16 cellular contexts compared by ENCODE assay signal in the genomic region with DNA sequence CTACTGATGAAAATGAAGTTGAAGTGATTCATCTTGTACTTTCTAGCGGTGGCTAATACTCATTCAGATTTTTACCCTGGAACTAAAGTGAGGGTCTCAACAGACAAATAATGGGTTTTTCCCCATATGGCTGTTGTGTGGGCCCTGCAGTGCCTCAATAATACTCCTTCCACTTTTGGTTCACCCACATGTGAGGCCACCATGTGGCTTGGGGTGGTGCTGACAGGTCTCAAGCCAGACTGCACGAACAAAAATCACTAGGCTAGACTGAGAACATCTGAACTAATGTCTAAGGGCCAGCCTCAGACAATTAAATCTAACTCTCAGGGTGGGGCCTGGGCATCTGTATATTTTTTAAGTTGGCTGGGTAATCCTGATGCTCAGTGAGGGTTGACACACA. TPM values are rescaled to one million over a fixed set of nuclear protein-coding genes. Genes with fewer than 3 reads are reported as not detected.
A peak's percentile ranks its signal among the peaks of the same experiment; 100 is the strongest.
DNase-seq lines count a peak whose midpoint lies in the region; ATAC-seq and TF ChIP-seq lines count a peak whose summit lies in the region.
"Had no signal": no experiment of that assay in that cellular context is flagged by ENCODE, and none has a peak within 500 bp of the region (broad histone marks: within the 10 kb centered on the region; RNA-seq: fewer than 3 reads in every experiment).

No MANE protein-coding gene starts in this region.

- ATAC-seq in activated T-cell treated with anti-CD3 and anti-CD28 coated beads, Interleukin-2, amount 50 U/mL, for 72 hours (replicated peaks in 1 of 2) = peak in 1 of 2 donors; percentile 25
- peak; percentile 66 for ATAC-seq in HCT116
- ATAC-seq: pancreas, T-helper 17 cell had no signal

- TF ChIP-seq RAD21 in HCT116 (IDR thresholded peaks at IDR 0.05; ENCODE audit: low read depth) = no peak

- H3K4me3 Mint-ChIP-seq in activated T-cell treated with anti-CD3 and anti-CD28 coated beads, Interleukin-2, amount 50 U/mL, for 72 hours = no peak overlapping the region
- H3K4me3 Mint-ChIP-seq: activated naive CD4-positive, alpha-beta T cell treated with anti-CD3 and anti-CD28 coated beads, Interleukin-2, amount 50 U/mL, for 24 hours; central memory CD8-positive, alpha-beta T cell; mesothelial cell of epicardium; T-helper 17 cell had no signal

- H3K27me3 Mint-ChIP-seq in activated T-cell treated with anti-CD3 and anti-CD28 coated beads, Interleukin-2, amount 50 U/mL, for 72 hours (ENCODE audit: low read depth) = peaks cover 70% of the 10 kb centered on the region

- H2AFZ ChIP-seq in HCT116 (ENCODE audit: low read depth, low read length, poor library complexity, severe bottlenecking) = peak overlapping the region; percentile 18
- H2AFZ ChIP-seq in OCI-LY3 (ENCODE audit: low read depth, low read length) = 0 out of 2 replicates have a peak overlapping the region, but pooled peaks have one; percentile 19
- H2AFZ ChIP-seq: PC-9 had no signal

- no peaks in the 10 kb centered on the region for H3K27me3 ChIP-seq in HCT116 (ENCODE audit: insufficient read depth, low read length)
- no peaks in the 10 kb centered on the region for H3K27me3 ChIP-seq in OCI-LY3 (ENCODE audit: low read depth, low read length)
- H3K27me3 ChIP-seq in subcutaneous abdominal adipose tissue (ENCODE audit: control insufficient read depth in 5 of 5, insufficient read depth in 4 of 5, low read length in 5 of 5) = no peaks in the 10 kb centered on the region
- H3K27me3 ChIP-seq: pancreas had no signal

- no peaks in the 10 kb centered on the region for H3K36me3 Mint-ChIP-seq in activated T-cell treated with anti-CD3 and anti-CD28 coated beads, Interleukin-2, amount 50 U/mL, for 72 hours (ENCODE audit: insufficient read depth in 2 of 2)
- H3K36me3 Mint-ChIP-seq: activated naive CD4-positive, alpha-beta T cell treated with anti-CD3 and anti-CD28 coated beads, Interleukin-2, amount 50 U/mL, for 24 hours; mesothelial cell of epicardium had no signal

- H3K4me3 ChIP-seq in HCT116 (replicated peaks in 1 of 2; ENCODE audit: low read depth in 1 of 2, low read length in 2 of 2) = no peak overlapping the region
- H3K4me3 ChIP-seq in OCI-LY3 (ENCODE audit: low read length) = no peak overlapping the region
- H3K4me3 ChIP-seq in subcutaneous abdominal adipose tissue (ENCODE audit: low read depth in 1 of 5, low read length in 5 of 5) = no peak overlapping the region
- H3K4me3 ChIP-seq: pancreas, PC-9 had no signal

- CTCF ChIA-PET in HCT116 (lab: Charles Lee) = interaction anchor here (1.2 to 1.3 kb wide), 2 partner anchors 333 to 1475 kb away, joined by 3 to 6 read pairs; no protein-coding TSS in a partner anchor

- H3K4me1 ChIP-seq in HCT116 (ENCODE audit: control insufficient read depth in 1 of 2, insufficient read depth in 2 of 2, low read length in 2 of 2) (peaks cover 0 to 14% of the 10 kb centered on the region in 2 experiments; a peak in 2 of 4 replicates), OCI-LY3 (ENCODE audit: low read length) (peaks cover 26% of the 10 kb centered on the region), subcutaneous abdominal adipose tissue (ENCODE audit: control insufficient read depth in 5 of 5, insufficient read depth in 5 of 5, low read length in 5 of 5) (peaks cover 4 to 41% (median 35%) of the 10 kb centered on the region in 5 donors)

- H3K9me2 ChIP-seq in HCT116 (ENCODE audit: insufficient read depth) = no peaks in the 10 kb centered on the region

- TF ChIP-seq CTCF in HCT116 (IDR thresholded peaks at IDR 0.05 in 2 of 3, conservative IDR thresholded peaks at IDR 0.05 in 1 of 3; ENCODE audit: borderline replicate concordance in 1 of 3, insufficient read depth in 1 of 3, low read depth in 2 of 3, low read length in 2 of 3) (peak in 1 of 3 experiments; percentile 36; a peak in 2 of 6 replicates), OCI-LY3 (IDR thresholded peaks at IDR 0.05; ENCODE audit: low read depth, low read length) (peak; percentile 34)

- RAD21 ChIA-PET in HCT116 (lab: Charles Lee; ENCODE audit: low non-redundant PET in 1 of 2, low total read pairs in 2 of 2, uncharacterized antibody in 2 of 2, unreplicated experiment in 2 of 2) = no interaction called here

- no peaks in the 10 kb centered on the region for H3K9me3 Mint-ChIP-seq in activated T-cell treated with anti-CD3 and anti-CD28 coated beads, Interleukin-2, amount 50 U/mL, for 72 hours
- H3K9me3 Mint-ChIP-seq: activated naive CD4-positive, alpha-beta T cell treated with anti-CD3 and anti-CD28 coated beads, Interleukin-2, amount 50 U/mL, for 24 hours; central memory CD8-positive, alpha-beta T cell; mesothelial cell of epicardium had no signal

- H3K4me1 Mint-ChIP-seq in activated T-cell treated with anti-CD3 and anti-CD28 coated beads, Interleukin-2, amount 50 U/mL, for 72 hours (ENCODE audit: low read depth) = peaks cover 13% of the 10 kb centered on the region

- H3K27ac ChIP-seq in HCT116 (ENCODE audit: low read depth, low read length) (no peak overlapping the region), OCI-LY3 (ENCODE audit: low read length) (no peak overlapping the region), subcutaneous abdominal adipose tissue (ENCODE audit: low read depth, low read length) (peak overlapping the region; percentile 11)
- H3K27ac ChIP-seq: pancreas, PC-9 had no signal

- no TSS peak for BruUV-seq in HCT116 (replicated peaks; lab: Mats Ljungman, UMichigan)

- no peak overlapping the region for H3K9ac ChIP-seq in HCT116 (ENCODE audit: low read length)
- no peak overlapping the region for H3K9ac ChIP-seq in OCI-LY3 (ENCODE audit: low read length)
- H3K9ac ChIP-seq in subcutaneous abdominal adipose tissue (ENCODE audit: low read length in 5 of 5) = no peak overlapping the region

- H3K36me3 ChIP-seq in HCT116 (ENCODE audit: control insufficient read depth in 1 of 2, insufficient read depth in 2 of 2, low read length in 2 of 2) = no peaks in the 10 kb centered on the region
- no peaks in the 10 kb centered on the region for H3K36me3 ChIP-seq in OCI-LY3 (replicated peaks; ENCODE audit: low read depth, low read length)
- no peaks in the 10 kb centered on the region for H3K36me3 ChIP-seq in subcutaneous abdominal adipose tissue (ENCODE audit: control insufficient read depth in 5 of 5, insufficient read depth in 5 of 5, low read length in 5 of 5)
- H3K36me3 ChIP-seq: pancreas had no signal

- no peaks in the 10 kb centered on the region for H3K9me3 ChIP-seq in HCT116 (ENCODE audit: control insufficient read depth in 1 of 2, insufficient read depth in 1 of 2, low read depth in 1 of 2, low read length in 2 of 2)
- no peaks in the 10 kb centered on the region for H3K9me3 ChIP-seq in OCI-LY3 (ENCODE audit: insufficient read depth, low read length)
- H3K9me3 ChIP-seq in subcutaneous abdominal adipose tissue (ENCODE audit: control insufficient read depth in 5 of 5, low read length in 5 of 5) = no peaks in the 10 kb centered on the region
- H3K9me3 ChIP-seq: pancreas had no signal

- H3K79me2 ChIP-seq in HCT116 (ENCODE audit: insufficient read depth, low read length) = no peaks in the 10 kb centered on the region
- H3K79me2 ChIP-seq in OCI-LY3 (ENCODE audit: low read length) = no peaks in the 10 kb centered on the region

- TF ChIP-seq POLR2A in HCT116 (IDR thresholded peaks at IDR 0.05; ENCODE audit: borderline replicate concordance, extremely low read depth, insufficient read depth, insufficient read length) = no peak

- peak; percentile 12 for DNase-seq in activated T-cell treated with anti-CD3 and anti-CD28 coated beads, Interleukin-2, amount 50 U/mL, for 72 hours
- DNase-seq in activated T-cell treated with anti-CD3 and anti-CD28 coated beads for 4 hours (no peak), HCT116 (ENCODE audit: low read depth, low spot score) (no peak), foreskin melanocyte (no peak), NCI-H1417 (lab: John Stamatoyannopoulos, UW) (no peak), AML-193 (lab: John Stamatoyannopoulos, UW) (no peak)
- DNase-seq: ACHN, erythroblast, pancreas, PC-9, T-helper 17 cell had no signal

- H4K20me1 ChIP-seq in HCT116 (ENCODE audit: insufficient read depth) (no peaks in the 10 kb centered on the region), OCI-LY3 (ENCODE audit: insufficient read depth, low read length) (no peaks in the 10 kb centered on the region)

- H3K27ac Mint-ChIP-seq in activated T-cell treated with anti-CD3 and anti-CD28 coated beads, Interleukin-2, amount 50 U/mL, for 72 hours = no peak overlapping the region
- H3K27ac Mint-ChIP-seq: activated naive CD4-positive, alpha-beta T cell treated with anti-CD3 and anti-CD28 coated beads, Interleukin-2, amount 50 U/mL, for 24 hours; mesothelial cell of epicardium; T-helper 17 cell had no signal

- intact Hi-C loops in HCT116 (cut with micrococcal nuclease) = no loop called here

- H3K4me2 ChIP-seq in HCT116 (ENCODE audit: low read length) = no peak overlapping the region
- no peak overlapping the region for H3K4me2 ChIP-seq in OCI-LY3 (ENCODE audit: low read length)
- H3K4me2 ChIP-seq: PC-9 had no signal

- POLR2A ChIA-PET in HCT116 (lab: Charles Lee) = no interaction called here

TF ChIP-seq in HCT116, 20 proteins besides CTCF, POLR2A, EP300 and RAD21 (continues in another document):
- TF ChIP-seq POLR2AphosphoS5 (IDR thresholded peaks at IDR 0.05; ENCODE audit: low read depth, low read length) (no peak), SP1 (IDR thresholded peaks at IDR 0.05; ENCODE audit: low read depth) (no peak), CEBPB (IDR thresholded peaks at IDR 0.05; ENCODE audit: low read depth) (no peak), YY1 (IDR thresholded peaks at IDR 0.05; ENCODE audit: extremely low read depth, insufficient replicate concordance, low read depth, low read length) (no peak)
- TF ChIP-seq, protein P1, sequence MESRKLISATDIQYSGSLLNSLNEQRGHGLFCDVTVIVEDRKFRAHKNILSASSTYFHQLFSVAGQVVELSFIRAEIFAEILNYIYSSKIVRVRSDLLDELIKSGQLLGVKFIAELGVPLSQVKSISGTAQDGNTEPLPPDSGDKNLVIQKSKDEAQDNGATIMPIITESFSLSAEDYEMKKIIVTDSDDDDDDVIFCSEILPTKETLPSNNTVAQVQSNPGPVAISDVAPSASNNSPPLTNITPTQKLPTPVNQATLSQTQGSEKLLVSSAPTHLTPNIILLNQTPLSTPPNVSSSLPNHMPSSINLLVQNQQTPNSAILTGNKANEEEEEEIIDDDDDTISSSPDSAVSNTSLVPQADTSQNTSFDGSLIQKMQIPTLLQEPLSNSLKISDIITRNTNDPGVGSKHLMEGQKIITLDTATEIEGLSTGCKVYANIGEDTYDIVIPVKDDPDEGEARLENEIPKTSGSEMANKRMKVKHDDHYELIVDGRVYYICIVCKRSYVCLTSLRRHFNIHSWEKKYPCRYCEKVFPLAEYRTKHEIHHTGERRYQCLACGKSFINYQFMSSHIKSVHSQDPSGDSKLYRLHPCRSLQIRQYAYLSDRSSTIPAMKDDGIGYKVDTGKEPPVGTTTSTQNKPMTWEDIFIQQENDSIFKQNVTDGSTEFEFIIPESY (IDR thresholded peaks at IDR 0.05; ENCODE audit: extremely low read depth, insufficient replicate concordance, low read length) = no peak

RNA-seq across cellular contexts. Expression of a gene that starts 7.9 kb away (rescaled TPM):
- total RNA-seq in activated T-cell treated with anti-CD3 and anti-CD28 coated beads, Interleukin-2, amount 50 U/mL, for 72 hours = not detected
- total RNA-seq in HCT116 (2021; ENCODE audit: unreplicated experiment) = 23.5 TPM
- 15.2 and 21.1 TPM in 2 replicates for polyA plus RNA-seq in HCT116 (2012)

RNA-seq across cellular contexts. Expression of a gene that starts 29.9 kb away (rescaled TPM):
- 100 to 1,000 TPM; 311 to 325 TPM for total RNA-seq in activated T-cell treated with anti-CD3 and anti-CD28 coated beads, Interleukin-2, amount 50 U/mL, for 72 hours
- 600 TPM for total RNA-seq in HCT116 (2021; ENCODE audit: unreplicated experiment)
- 297 and 388 TPM in 2 replicates for polyA plus RNA-seq in HCT116 (2012)

Comparison
In these comparisons a context has a peak if more than half of its experiments do, and no peak if none do; other contexts are left out.
1. DNase-seq: peak in activated T-cell treated with anti-CD3 and anti-CD28 coated beads, Interleukin-2, amount 50 U/mL, for 72 hours (2 of 2); none in activated T-cell treated with anti-CD3 and anti-CD28 coated beads for 4 hours (single experiment), HCT116 (single experiment), foreskin melanocyte (single experiment), NCI-H1417 (0 of 3) and AML-193 (0 of 2).
2. RNA of a gene that starts 7.9 kb away (total RNA-seq): 23.5 TPM in HCT116 (single experiment); not detected in activated T-cell treated with anti-CD3 and anti-CD28 coated beads, Interleukin-2, amount 50 U/mL, for 72 hours; every median in the first group is over 10 times any median in the second.